Comparison of ENCODE assay signal across 16 cellular contexts in the genomic region with DNA sequence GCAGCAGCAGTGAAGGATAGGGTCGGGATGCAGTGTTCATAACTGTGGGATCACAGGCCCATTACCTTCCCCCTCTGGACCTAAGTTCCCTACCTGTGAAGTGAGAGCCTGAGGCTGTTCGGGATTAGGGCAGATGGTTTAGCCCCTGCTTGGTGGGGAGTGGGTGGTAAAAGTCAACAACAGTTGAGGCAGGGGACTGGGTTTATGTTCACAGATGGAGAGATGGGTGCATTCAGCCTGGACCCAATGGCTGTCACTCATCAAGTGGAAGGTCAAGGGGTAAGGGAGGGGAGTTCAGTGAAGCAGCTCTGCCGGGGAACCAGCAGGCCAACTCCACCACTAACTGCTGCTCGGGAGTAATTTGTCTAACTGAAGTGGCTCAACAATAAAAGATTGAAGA.
A peak's percentile ranks its signal among the peaks of the same experiment; 100 is the strongest.
DNase-seq lines count a peak whose midpoint lies in the region; FAIRE-seq and TF ChIP-seq lines count a peak whose summit lies in the region.
"Had no signal": no experiment of that assay in that cellular context is flagged by ENCODE, and none has a peak within 500 bp of the region (broad histone marks: within the 10 kb centered on the region; RNA-seq: fewer than 3 reads in every experiment).

No MANE protein-coding gene starts in this region.

- no peaks in the 10 kb centered on the region for H3K27me3 Mint-ChIP-seq in T-helper 2 cell treated with Interferon-gamma antibody and Interleukin-4, amounts not matched to agents 5 μg/mL and 100 μg/mL, for 36 hours (ENCODE audit: low read depth)
- peaks cover 0 to 3% (median 0%) of the 10 kb centered on the region in 3 donors for H3K27me3 Mint-ChIP-seq in immature natural killer cell (ENCODE audit: low read depth in 3 of 3)
- H3K27me3 Mint-ChIP-seq: CD4-positive, CD25-positive, alpha-beta regulatory T cell had no signal

- peaks cover 13% of the 10 kb centered on the region for H3K36me3 Mint-ChIP-seq in T-helper 2 cell treated with Interferon-gamma antibody and Interleukin-4, amounts not matched to agents 5 μg/mL and 100 μg/mL, for 36 hours (ENCODE audit: low read depth)
- peaks cover 0 to 10% (median 6%) of the 10 kb centered on the region in 3 donors for H3K36me3 Mint-ChIP-seq in immature natural killer cell

- peak; percentile 5 for DNase-seq in NCI-H510A treated with DMSO at 0.1 percent for 48 hours (lab: John Stamatoyannopoulos, UW)
- no peak for DNase-seq in NCI-H510A (lab: John Stamatoyannopoulos, UW)
- DNase-seq in DMS79 (lab: John Stamatoyannopoulos, UW), result peak; percentile 20
- peak; percentile 41 for DNase-seq in coronary artery (ENCODE audit: low spot score)
- no peak for DNase-seq in urothelium cell line (ENCODE audit: low spot score)
- no peak for DNase-seq in T-helper 2 cell treated with Interferon-gamma antibody and Interleukin-4, amounts not matched to agents 5 μg/mL and 100 μg/mL, for 36 hours (ENCODE audit: low spot score)
- no peak for DNase-seq in immature natural killer cell
- DNase-seq: 8988T; AML-193; CD4-positive, CD25-positive, alpha-beta regulatory T cell; DMS53; H7 had no signal

- H3K4me3 Mint-ChIP-seq in T-helper 2 cell treated with Interferon-gamma antibody and Interleukin-4, amounts not matched to agents 5 μg/mL and 100 μg/mL, for 36 hours, result no peak overlapping the region
- no peak overlapping the region for H3K4me3 Mint-ChIP-seq in immature natural killer cell
- H3K4me3 Mint-ChIP-seq: GM23338 had no signal

- peak; percentile 55 for FAIRE-seq in urothelium cell line (lab: Jason Lieb, UNC)
- FAIRE-seq: G401.6, GM12892 had no signal

- H3K4me1 Mint-ChIP-seq in T-helper 2 cell treated with Interferon-gamma antibody and Interleukin-4, amounts not matched to agents 5 μg/mL and 100 μg/mL, for 36 hours (ENCODE audit: low read depth), result no peaks in the 10 kb centered on the region
- peaks cover 2 to 22% of the 10 kb centered on the region in 2 donors for H3K4me1 Mint-ChIP-seq in immature natural killer cell
- H3K4me1 Mint-ChIP-seq: GM23338 had no signal

- H3K27ac Mint-ChIP-seq in T-helper 2 cell treated with Interferon-gamma antibody and Interleukin-4, amounts not matched to agents 5 μg/mL and 100 μg/mL, for 36 hours, result no peak overlapping the region
- H3K27ac Mint-ChIP-seq in immature natural killer cell, result no peak overlapping the region
- H3K27ac Mint-ChIP-seq: GM23338 had no signal

- no peak for TF ChIP-seq CTCF in coronary artery (IDR thresholded peaks at IDR 0.05)

- H3K4me3 ChIP-seq in coronary artery, result no peak overlapping the region
- H3K4me3 ChIP-seq: BLaER1 treated with 17β-estradiol and CSF1 and Interleukin-3, amounts not matched to agents 10 nM and 100 nM; GM23338 had no signal

- no peak overlapping the region for H3K27ac ChIP-seq in coronary artery
- H3K27ac ChIP-seq: BLaER1 treated with 17β-estradiol and CSF1 and Interleukin-3, amounts not matched to agents 10 nM and 100 nM had no signal

- no peaks in the 10 kb centered on the region for H3K9me3 Mint-ChIP-seq in T-helper 2 cell treated with Interferon-gamma antibody and Interleukin-4, amounts not matched to agents 5 μg/mL and 100 μg/mL, for 36 hours
- H3K9me3 Mint-ChIP-seq in immature natural killer cell, result no peaks in the 10 kb centered on the region

Comparison
In these comparisons a context has a peak if more than half of its experiments do, and no peak if none do; other contexts are left out.
1. DNase-seq: peak in NCI-H510A treated with DMSO at 0.1 percent for 48 hours (single experiment), DMS79 (single experiment) and coronary artery (single experiment); none in NCI-H510A (single experiment), urothelium cell line (single experiment), T-helper 2 cell treated with Interferon-gamma antibody and Interleukin-4, amounts not matched to agents 5 μg/mL and 100 μg/mL, for 36 hours (single experiment) and immature natural killer cell (0 of 3).